In genomic region chr2:31058096-31058843, GRCh38 we compare ENCODE assay signal across 29 cellular contexts.
"Had no signal": no experiment of that assay in that cellular context is flagged by ENCODE, and none has a peak within 500 bp of the region (broad histone marks: within the 10 kb centered on the region; RNA-seq: fewer than 3 reads in every experiment).

No MANE protein-coding gene starts in this region.

- H3K9me3 Mint-ChIP-seq: natural killer cell treated with Interleukin-12 subunit alpha and Interleukin-12 subunit beta and Interleukin-15 and Interleukin-18, amount 100 ng/mL, for 72 hours had no signal

- H3K4me2 ChIP-seq: smooth muscle cell had no signal

- H3K27ac ChIP-seq: epithelial cell of prostate, gastrocnemius medialis, neutrophil, parathyroid adenoma, right lobe of liver, testis, tibial artery, upper lobe of right lung had no signal

- H3K4me3 ChIP-seq: gastrocnemius medialis, lung, mucosa of descending colon, right lobe of liver, smooth muscle cell, testis, tibial artery, upper lobe of right lung had no signal

- DNase-seq: cerebellar nuclear complex; cortex of kidney; effector CD8-positive, alpha-beta T cell; endodermal cell; foreskin fibroblast; gastrocnemius medialis; head of caudate nucleus; mucosa of descending colon; naive B cell; right lobe of liver; stimulated activated CD4-positive, alpha-beta T cell treated with anti-CD3 and anti-CD28 coated beads, Interleukin-12 subunit alpha, Interleukin-12 subunit beta, amount 100 ng/mL, for 4 hours; stimulated activated CD4-positive, alpha-beta T cell treated with anti-CD3 and anti-CD28 coated beads, Interleukin-1b, Interleukin-23, amount 100 ng/mL, for 48 hours; stimulated activated CD4-positive, alpha-beta T cell treated with anti-CD3 and anti-CD28 coated beads, Interleukin-4, amount 100 ng/mL, for 24 hours; stimulated activated naive CD8-positive, alpha-beta T cell treated with anti-CD3 and anti-CD28 coated beads, Interleukin-15, Interleukin-2, amounts not matched to agents 100 U/mL and 50 U/mL, for 24 hours; substantia nigra; testis; tibial artery; upper lobe of right lung had no signal

- H3K36me3 Mint-ChIP-seq: memory B cell; naive B cell; natural killer cell treated with Interleukin-12 subunit alpha and Interleukin-12 subunit beta and Interleukin-15 and Interleukin-18, amount 100 ng/mL, for 72 hours; stimulated activated memory B cell treated with anti-CD40 and anti-IgM and Interleukin-4, amounts not matched to agents 10 μg/mL and 1 μg/mL and 100 μg/mL, for 72 hours had no signal

- H3K27ac Mint-ChIP-seq: endodermal cell; memory B cell; natural killer cell treated with Interleukin-12 subunit alpha and Interleukin-12 subunit beta and Interleukin-15 and Interleukin-18, amount 100 ng/mL, for 72 hours; progenitor cell of endocrine pancreas; stimulated activated memory B cell treated with anti-CD40 and anti-IgM and Interleukin-4, amounts not matched to agents 10 μg/mL and 1 μg/mL and 100 μg/mL, for 72 hours had no signal

- FAIRE-seq: keratinocyte had no signal

- H3K4me3 Mint-ChIP-seq: endodermal cell; memory B cell; naive B cell; natural killer cell treated with Interleukin-12 subunit alpha and Interleukin-12 subunit beta and Interleukin-15 and Interleukin-18, amount 100 ng/mL, for 72 hours; neural crest cell; stimulated activated memory B cell treated with anti-CD40 and anti-IgM and Interleukin-4, amounts not matched to agents 10 μg/mL and 1 μg/mL and 100 μg/mL, for 72 hours had no signal

- H3K9me3 ChIP-seq: gastrocnemius medialis, mucosa of descending colon, neutrophil, right lobe of liver, testis, tibial artery, upper lobe of right lung had no signal

- H3K27me3 ChIP-seq: gastrocnemius medialis, neutrophil, right lobe of liver, testis, tibial artery, upper lobe of right lung had no signal

- H3K9ac ChIP-seq: parathyroid adenoma had no signal

- H3K4me1 Mint-ChIP-seq: endodermal cell; memory B cell; naive B cell; stimulated activated memory B cell treated with anti-CD40 and anti-IgM and Interleukin-4, amounts not matched to agents 10 μg/mL and 1 μg/mL and 100 μg/mL, for 72 hours had no signal

- H3K36me3 ChIP-seq: gastrocnemius medialis, neutrophil, right lobe of liver, tibial artery, upper lobe of right lung had no signal

- H3K4me1 ChIP-seq: gastrocnemius medialis, parathyroid adenoma, right lobe of liver, tibial artery, upper lobe of right lung had no signal

- H3K27me3 Mint-ChIP-seq: memory B cell; naive B cell; stimulated activated memory B cell treated with anti-CD40 and anti-IgM and Interleukin-4, amounts not matched to agents 10 μg/mL and 1 μg/mL and 100 μg/mL, for 72 hours had no signal
